18 cellular contexts compared by ENCODE assay signal in genomic region chr21:42443181-42443785, GRCh38. TPM values are rescaled to one million over a fixed set of nuclear protein-coding genes. Genes with fewer than 3 reads are reported as not detected.
DNase-seq lines count a peak whose midpoint lies in the region; ATAC-seq and TF ChIP-seq lines count a peak whose summit lies in the region.
"Had no signal": no experiment of that assay in that cellular context is flagged by ENCODE, and none has a peak within 500 bp of the region (broad histone marks: within the 10 kb centered on the region; RNA-seq: fewer than 3 reads in every experiment).

No MANE protein-coding gene starts in this region.

- no peak for TF ChIP-seq POLR2A in transverse colon (IDR thresholded peaks at IDR 0.05)

- WGBS in transverse colon (ENCODE audit: low coverage in 1 of 2), 2 donors: 90% methylated on average over 15 of the region's 15 CpGs; no CpG with 5 or more reads in 1 of the 2 donors

- no peak for TF ChIP-seq CTCF in transverse colon (IDR thresholded peaks at IDR 0.05)

- no peaks in the 10 kb centered on the region for H3K27me3 ChIP-seq in transverse colon

- no peak overlapping the region for H3K27ac ChIP-seq in transverse colon

- no peaks in the 10 kb centered on the region for H3K36me3 ChIP-seq in transverse colon
- H3K36me3 ChIP-seq: HAP-1 had no signal

- H3K4me1 Mint-ChIP-seq in activated naive CD4-positive, alpha-beta T cell treated with anti-CD3 and anti-CD28 coated beads, Interleukin-2, amount 10 ng/mL, durations not matched to agents 7 days and 5 days: peaks cover 21% of the 10 kb centered on the region
- peaks cover 66% of the 10 kb centered on the region for H3K4me1 Mint-ChIP-seq in central memory CD8-positive, alpha-beta T cell

- H3K4me1 ChIP-seq in transverse colon: no peaks in the 10 kb centered on the region
- H3K4me1 ChIP-seq: HAP-1 had no signal

- H3K27ac Mint-ChIP-seq in activated naive CD4-positive, alpha-beta T cell treated with anti-CD3 and anti-CD28 coated beads, Interleukin-2, amount 10 ng/mL, durations not matched to agents 7 days and 5 days: no peak overlapping the region
- peak overlapping the region; percentile 29 for H3K27ac Mint-ChIP-seq in central memory CD8-positive, alpha-beta T cell (ENCODE audit: low read depth)
- H3K27ac Mint-ChIP-seq: B cell had no signal

- peak; percentile 16 for DNase-seq in activated naive CD4-positive, alpha-beta T cell treated with anti-CD3 and anti-CD28 coated beads, Interleukin-2, amount 10 ng/mL, durations not matched to agents 7 days and 5 days
- DNase-seq in activated naive CD4-positive, alpha-beta T cell treated with anti-CD3 and anti-CD28 coated beads, Interleukin-2, amount 50 U/mL, for 16 hours: no peak
- DNase-seq in NCI-H146 (lab: John Stamatoyannopoulos, UW) (peak; percentile 71), transverse colon (peak; percentile 6), dermis blood vessel endothelial cell (no peak), hepatic stellate cell (ENCODE audit: low spot score) (no peak)
- DNase-seq in central memory CD8-positive, alpha-beta T cell (ENCODE audit: low spot score in 2 of 2): no peak
- DNase-seq: DND-41, KBM-7, MV-4-11, NCI-H2029, NCI-H2171, NCI-H446 treated with DMSO at 0.1 percent for 48 hours, NCI-H774, RPMI8226, SIG-M5 had no signal

- CTCF ChIA-PET in activated naive CD4-positive, alpha-beta T cell treated with anti-CD3 and anti-CD28 coated beads, Interleukin-2, amount 10 ng/mL, durations not matched to agents 7 days and 5 days (lab: Charles Lee): interaction anchor here (2.3 kb wide), 1 partner anchor 133 kb away, joined by 7 read pairs; no protein-coding TSS in a partner anchor

- H3K9me3 ChIP-seq in transverse colon: no peaks in the 10 kb centered on the region
- H3K9me3 ChIP-seq: HAP-1 had no signal

- intact Hi-C loops in transverse colon (cut with DNase I; ENCODE audit: low total_unique reads): no loop called here

- no peaks in the 10 kb centered on the region for H3K27me3 Mint-ChIP-seq in activated naive CD4-positive, alpha-beta T cell treated with anti-CD3 and anti-CD28 coated beads, Interleukin-2, amount 10 ng/mL, durations not matched to agents 7 days and 5 days
- no peaks in the 10 kb centered on the region for H3K27me3 Mint-ChIP-seq in central memory CD8-positive, alpha-beta T cell

- in situ Hi-C loops in transverse colon (cut with MboI; ENCODE audit: low pct_ligation_motif_present in 1 of 4, low pct_unique_long_range_greater_than_20kb in 1 of 4, low sequenced_read_pairs in 3 of 4): loop anchor here in 3 of 4 donors (10.0 kb wide), 3 partner anchors 58 to 298 kb away; no protein-coding TSS in a partner anchor

- no peak overlapping the region for H3K4me3 Mint-ChIP-seq in activated naive CD4-positive, alpha-beta T cell treated with anti-CD3 and anti-CD28 coated beads, Interleukin-2, amount 10 ng/mL, durations not matched to agents 7 days and 5 days
- no peak overlapping the region for H3K4me3 Mint-ChIP-seq in central memory CD8-positive, alpha-beta T cell
- H3K4me3 Mint-ChIP-seq: B cell had no signal

- TF ChIP-seq EP300 in transverse colon (IDR thresholded peaks at IDR 0.05; ENCODE audit: low read depth): no peak

- no peak for ATAC-seq in central memory CD8-positive, alpha-beta T cell (replicated peaks; ENCODE audit: extremely low read depth, poor library complexity, severe bottlenecking)

- H3K36me3 Mint-ChIP-seq in activated naive CD4-positive, alpha-beta T cell treated with anti-CD3 and anti-CD28 coated beads, Interleukin-2, amount 10 ng/mL, durations not matched to agents 7 days and 5 days: peaks cover 91% of the 10 kb centered on the region
- peaks cover 53% of the 10 kb centered on the region for H3K36me3 Mint-ChIP-seq in central memory CD8-positive, alpha-beta T cell (ENCODE audit: insufficient read depth)

- H3K4me3 ChIP-seq in transverse colon: no peak overlapping the region
- H3K4me3 ChIP-seq: HAP-1 had no signal

- H3K9me3 Mint-ChIP-seq in activated naive CD4-positive, alpha-beta T cell treated with anti-CD3 and anti-CD28 coated beads, Interleukin-2, amount 10 ng/mL, durations not matched to agents 7 days and 5 days: no peaks in the 10 kb centered on the region
- no peaks in the 10 kb centered on the region for H3K9me3 Mint-ChIP-seq in central memory CD8-positive, alpha-beta T cell

RNA-seq across cellular contexts. Expression of gene UBASH3A, which starts 39.6 kb away (rescaled TPM):
- total RNA-seq in transverse colon (1 to 10 TPM in 1 of 4 donors, under 1 TPM in 2, not detected in 1; 0.37 to 3.0 (median 0.82) TPM), dermis blood vessel endothelial cell (not detected in 2 replicates)

RNA-seq across cellular contexts. Expression of gene TMPRSS3, which starts 47.4 kb away (rescaled TPM):
- total RNA-seq in transverse colon: 1 to 10 TPM in 1 of 4 donors, under 1 TPM in 1, not detected in 2; 0.68 to 1.3 TPM
- 0.05 TPM in 1 of 2 replicates, not detected in the other for total RNA-seq in dermis blood vessel endothelial cell

RNA-seq across cellular contexts. Expression of gene RSPH1, which starts 52.7 kb away (rescaled TPM):
- total RNA-seq in transverse colon: 1 to 10 TPM in 3 of 4 donors, under 1 TPM in 1; 0.80 to 10.0 (median 8.0) TPM
- not detected in 2 replicates for total RNA-seq in dermis blood vessel endothelial cell

Comparison
In these comparisons a context has a peak if more than half of its experiments do, and no peak if none do; other contexts are left out.
1. DNase-seq: peak in activated naive CD4-positive, alpha-beta T cell treated with anti-CD3 and anti-CD28 coated beads, Interleukin-2, amount 10 ng/mL, durations not matched to agents 7 days and 5 days (single experiment), NCI-H146 (single experiment) and transverse colon (single experiment); none in activated naive CD4-positive, alpha-beta T cell treated with anti-CD3 and anti-CD28 coated beads, Interleukin-2, amount 50 U/mL, for 16 hours (single experiment), central memory CD8-positive, alpha-beta T cell (0 of 2), dermis blood vessel endothelial cell (single experiment) and hepatic stellate cell (single experiment).